In genomic region chr11:78318321-78318720, GRCh38 we compare ENCODE assay signal across 16 cellular contexts.
DNase-seq lines count a peak whose midpoint lies in the region; ATAC-seq and TF ChIP-seq lines count a peak whose summit lies in the region.
"Had no signal": no experiment of that assay in that cellular context is flagged by ENCODE, and none has a peak within 500 bp of the region (broad histone marks: within the 10 kb centered on the region; RNA-seq: fewer than 3 reads in every experiment).

No MANE protein-coding gene starts in this region.

- ATAC-seq in GM19324 (IDR thresholded peaks at IDR 0.05; ENCODE audit: low FRiP score, unreplicated experiment): no peak
- ATAC-seq: body of pancreas; PC-3; stimulated activated effector memory CD8-positive, alpha-beta T cell treated with anti-CD3 and anti-CD28 coated beads, Interleukin-12 subunit alpha, Interleukin-12 subunit beta, amount 100 ng/mL, for 72 hours had no signal

- no peaks in the 10 kb centered on the region for H3K4me1 Mint-ChIP-seq in CD8-positive, alpha-beta memory T cell
- H3K4me1 Mint-ChIP-seq: stimulated activated effector memory CD8-positive, alpha-beta T cell treated with anti-CD3 and anti-CD28 coated beads, Interleukin-12 subunit alpha, Interleukin-12 subunit beta, amount 100 ng/mL, for 72 hours had no signal

- TF ChIP-seq POLR2A in esophagus muscularis mucosa (IDR thresholded peaks at IDR 0.05; ENCODE audit: low read depth): no peak

- CTCF ChIA-PET in CD8-positive, alpha-beta memory T cell (lab: Charles Lee): no interaction called here

- DNase-seq in CD8-positive, alpha-beta memory T cell: no peak
- DNase-seq in SW480 (ENCODE audit: low spot score): peak; percentile 25
- peak; percentile 47 for DNase-seq in fibroblast of the aortic adventitia (ENCODE audit: low read depth)
- DNase-seq in esophagus muscularis mucosa (ENCODE audit: extremely low spot score): no peak
- DNase-seq in HPDE6-E6E7 (ENCODE audit: extremely low spot score): no peak
- no peak for DNase-seq in OCI-M2 (lab: John Stamatoyannopoulos, UW; ENCODE audit: unreplicated experiment)
- DNase-seq: activated CD4-positive, alpha-beta T cell treated with anti-CD3 and anti-CD28 coated beads, Interleukin-2, amount 50 U/mL, for 1 hour; activated effector memory CD4-positive, alpha-beta T cell treated with anti-CD3 and anti-CD28 coated beads, Interleukin-2, amount 50 U/mL, for 16 hours; body of pancreas; PC-3; stimulated activated CD4-positive, alpha-beta T cell treated with anti-CD3 and anti-CD28 coated beads, Interleukin-2, amount 100 ng/mL, for 48 hours; T-helper 1 cell had no signal

- no peak overlapping the region for H3K9ac ChIP-seq in rectal smooth muscle tissue (ENCODE audit: low read length)

- no peak overlapping the region for H3K4me3 ChIP-seq in CD8-positive, alpha-beta memory T cell (ENCODE audit: low read length)
- no peak overlapping the region for H3K4me3 ChIP-seq in fibroblast of the aortic adventitia (ENCODE audit: low read depth, low read length)
- H3K4me3 ChIP-seq in rectal smooth muscle tissue (ENCODE audit: low read length): no peak overlapping the region
- no peak overlapping the region for H3K4me3 ChIP-seq in esophagus muscularis mucosa
- H3K4me3 ChIP-seq: body of pancreas had no signal

- no peak for TF ChIP-seq EP300 in esophagus muscularis mucosa (IDR thresholded peaks at IDR 0.05)

- POLR2A ChIA-PET in CD8-positive, alpha-beta memory T cell (lab: Charles Lee): no interaction called here

- intact Hi-C loops in esophagus muscularis mucosa (cut with DNase I): no loop called here

- H3K4me1 ChIP-seq in CD8-positive, alpha-beta memory T cell (ENCODE audit: insufficient read depth, low read length): no peaks in the 10 kb centered on the region
- H3K4me1 ChIP-seq in rectal smooth muscle tissue (ENCODE audit: control insufficient read depth, insufficient read depth, low read length) (peaks cover 18% of the 10 kb centered on the region), esophagus muscularis mucosa (peaks cover 37 to 47% (median 40%) of the 10 kb centered on the region in 4 donors)

- H3K9me3 ChIP-seq in CD8-positive, alpha-beta memory T cell (ENCODE audit: low read length): no peaks in the 10 kb centered on the region
- no peaks in the 10 kb centered on the region for H3K9me3 ChIP-seq in esophagus muscularis mucosa
- H3K9me3 ChIP-seq: body of pancreas had no signal

- TF ChIP-seq CTCF in fibroblast of the aortic adventitia (IDR thresholded peaks at IDR 0.05; ENCODE audit: insufficient read depth, low read length) (no peak), esophagus muscularis mucosa (IDR thresholded peaks at IDR 0.05) (no peak)

- no peaks in the 10 kb centered on the region for H3K27me3 ChIP-seq in CD8-positive, alpha-beta memory T cell (ENCODE audit: insufficient read depth, low read length, poor library complexity, severe bottlenecking)
- H3K27me3 ChIP-seq in rectal smooth muscle tissue (ENCODE audit: control insufficient read depth, insufficient read depth, low read length) (no peaks in the 10 kb centered on the region), esophagus muscularis mucosa (no peaks in the 10 kb centered on the region)
- H3K27me3 ChIP-seq: body of pancreas had no signal

- H3K36me3 ChIP-seq in CD8-positive, alpha-beta memory T cell (ENCODE audit: insufficient read depth, low read length): no peaks in the 10 kb centered on the region
- H3K36me3 ChIP-seq in rectal smooth muscle tissue (ENCODE audit: control insufficient read depth, insufficient read depth, low read length) (no peaks in the 10 kb centered on the region), esophagus muscularis mucosa (no peaks in the 10 kb centered on the region)

- peak overlapping the region in 1 of 7 donors; percentile 25 for H3K4me3 Mint-ChIP-seq in CD8-positive, alpha-beta memory T cell
- H3K4me3 Mint-ChIP-seq: stimulated activated effector memory CD8-positive, alpha-beta T cell treated with anti-CD3 and anti-CD28 coated beads, Interleukin-12 subunit alpha, Interleukin-12 subunit beta, amount 100 ng/mL, for 72 hours had no signal

- peaks cover 5 to 6% of the 10 kb centered on the region in 2 donors for H3K27me3 Mint-ChIP-seq in CD8-positive, alpha-beta memory T cell

- no peaks in the 10 kb centered on the region for H3K9me3 Mint-ChIP-seq in CD8-positive, alpha-beta memory T cell
- H3K9me3 Mint-ChIP-seq: stimulated activated effector memory CD8-positive, alpha-beta T cell treated with anti-CD3 and anti-CD28 coated beads, Interleukin-12 subunit alpha, Interleukin-12 subunit beta, amount 100 ng/mL, for 72 hours had no signal

- WGBS in esophagus muscularis mucosa: 55% methylated on average over 5 of the region's 5 CpGs

- H3K27ac ChIP-seq in CD8-positive, alpha-beta memory T cell (ENCODE audit: low read depth, low read length): peak overlapping the region; percentile 20
- H3K27ac ChIP-seq in rectal smooth muscle tissue (ENCODE audit: low read depth, low read length): peak overlapping the region; percentile 24
- peak overlapping the region in 2 of 4 donors; percentile 16 to 57 for H3K27ac ChIP-seq in esophagus muscularis mucosa (replicated peaks in 1 of 4)
- H3K27ac ChIP-seq: body of pancreas, C4-2B had no signal

- no peak overlapping the region for H3K27ac Mint-ChIP-seq in CD8-positive, alpha-beta memory T cell
- H3K27ac Mint-ChIP-seq: stimulated activated effector memory CD8-positive, alpha-beta T cell treated with anti-CD3 and anti-CD28 coated beads, Interleukin-12 subunit alpha, Interleukin-12 subunit beta, amount 100 ng/mL, for 72 hours had no signal

- H3K36me3 Mint-ChIP-seq in CD8-positive, alpha-beta memory T cell: no peaks in the 10 kb centered on the region
- H3K36me3 Mint-ChIP-seq: stimulated activated effector memory CD8-positive, alpha-beta T cell treated with anti-CD3 and anti-CD28 coated beads, Interleukin-12 subunit alpha, Interleukin-12 subunit beta, amount 100 ng/mL, for 72 hours had no signal

Comparison
In these comparisons a context has a peak if more than half of its experiments do, and no peak if none do; other contexts are left out.
1. DNase-seq: peak in SW480 (single experiment) and fibroblast of the aortic adventitia (single experiment); none in CD8-positive, alpha-beta memory T cell (0 of 5), esophagus muscularis mucosa (single experiment), HPDE6-E6E7 (single experiment) and OCI-M2 (single experiment).